ENCODE assay signal across 8 cellular contexts in the genomic region with DNA sequence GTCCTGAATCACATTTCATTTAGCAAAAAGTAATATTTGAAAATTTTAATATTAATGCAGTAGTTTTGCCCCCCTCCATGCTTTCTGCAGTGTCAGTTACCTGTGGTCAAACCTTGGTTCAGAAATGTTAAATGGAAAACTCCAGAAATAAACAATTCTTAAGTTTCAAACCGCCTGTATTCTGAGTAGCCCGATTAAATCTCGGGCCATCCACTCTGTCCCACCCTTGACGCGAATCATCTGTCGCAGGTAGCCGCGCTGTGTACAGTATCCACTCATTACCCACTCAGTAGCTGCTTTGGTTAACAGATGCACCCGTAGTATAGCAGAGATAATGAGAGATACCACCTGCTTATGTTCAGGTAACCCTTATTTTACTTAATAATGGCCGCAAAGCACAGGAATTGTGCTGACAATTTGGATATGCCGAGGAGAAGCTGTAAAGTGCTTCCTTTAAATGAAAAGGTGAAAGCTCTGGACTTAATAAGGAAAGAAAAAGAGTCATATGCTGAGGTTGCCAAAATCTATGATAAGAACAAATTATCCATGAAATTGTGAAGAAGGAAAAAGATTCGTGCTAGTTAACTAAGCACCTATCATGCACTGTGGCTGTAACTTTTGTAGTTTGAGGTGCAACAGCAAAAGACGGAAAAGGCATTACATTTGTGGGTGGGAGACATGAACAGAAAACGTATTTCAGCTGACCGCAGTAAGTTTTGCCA. TPM values are rescaled to one million over a fixed set of nuclear protein-coding genes. Genes with fewer than 3 reads are reported as not detected.
DNase-seq lines count a peak whose midpoint lies in the region; ATAC-seq and TF ChIP-seq lines count a peak whose summit lies in the region.

No MANE protein-coding gene starts in this region.

- ATAC-seq in SK-N-SH treated with all-trans-retinoic acid at 6 μM for 48 hours: no peak
- ATAC-seq in activated B cell treated with CpG ODN at 0.5 μM for 24 hours (ENCODE audit: low read depth): no peak
- no peak for ATAC-seq in GM18858 (IDR thresholded peaks at IDR 0.05; ENCODE audit: unreplicated experiment)

- peak overlapping the region; percentile 88 for H3K4me3 Mint-ChIP-seq in activated B cell treated with CpG ODN at 0.5 μM for 24 hours

- TF ChIP-seq RAD21 in SK-N-SH (IDR thresholded peaks at IDR 0.05; ENCODE audit: low read length): no peak

- peaks cover 4% of the 10 kb centered on the region for H3K27me3 Mint-ChIP-seq in activated B cell treated with CpG ODN at 0.5 μM for 24 hours

- H3F3A ChIP-seq in SK-N-SH (replicated peaks; ENCODE audit: insufficient read depth): peaks cover 5% of the 10 kb centered on the region

- H3K36me3 ChIP-seq in SK-N-SH (replicated peaks in 1 of 2; ENCODE audit: control insufficient read depth in 1 of 2, insufficient read depth in 2 of 2, low read length in 1 of 2): no peaks in the 10 kb centered on the region
- no peaks in the 10 kb centered on the region for H3K36me3 ChIP-seq in iPS-18a (ENCODE audit: control insufficient read depth, low read depth, low read length)
- no peaks in the 10 kb centered on the region for H3K36me3 ChIP-seq in suprapubic skin

- H3K9ac ChIP-seq in SK-N-SH (peak overlapping the region; percentile 98), iPS-18a (ENCODE audit: low read length) (peak overlapping the region; percentile 79)

- peak overlapping the region; percentile 99 for H2AFZ ChIP-seq in SK-N-SH (ENCODE audit: low read depth)

- TF ChIP-seq CTCF in SK-N-SH (IDR thresholded peaks at IDR 0.05) (no peak), activated B cell treated with CpG ODN at 0.5 μM for 24 hours (IDR thresholded peaks at IDR 0.05) (no peak), suprapubic skin (IDR thresholded peaks at IDR 0.05) (no peak)

- no peaks in the 10 kb centered on the region for H3K9me3 Mint-ChIP-seq in activated B cell treated with CpG ODN at 0.5 μM for 24 hours

- H3K9me3 ChIP-seq in SK-N-SH: no peaks in the 10 kb centered on the region
- H3K9me3 ChIP-seq in iPS-18a (ENCODE audit: control insufficient read depth, low read depth, low read length): no peaks in the 10 kb centered on the region
- H3K9me3 ChIP-seq in suprapubic skin: no peaks in the 10 kb centered on the region

- peak overlapping the region; percentile 80 for H3K4me2 ChIP-seq in SK-N-SH

- peaks cover 33% of the 10 kb centered on the region for H3K4me1 Mint-ChIP-seq in activated B cell treated with CpG ODN at 0.5 μM for 24 hours

- H3K79me2 ChIP-seq in SK-N-SH (ENCODE audit: insufficient read depth): peaks cover 38% of the 10 kb centered on the region

- POLR2A ChIA-PET in SK-N-SH (lab: Yijun Ruan, JAX) (interaction anchor here (0.6 to 1.7 kb wide), 6 partner anchors 9 to 637 kb away, joined by 3 to 15 read pairs (median 6); partner anchors contain the start of genes GORAB, KIFAP3 and METTL18), activated B cell treated with CpG ODN at 0.5 μM for 24 hours (lab: Charles Lee) (interaction anchor here (0.5 to 2.9 kb wide), 16 partner anchors 16 to 1887 kb away, joined by 3 to 22 read pairs (median 6); partner anchors contain the start of genes BLZF1, GORAB, KIFAP3 and METTL13)

- H3K27ac ChIP-seq in SK-N-SH (ENCODE audit: low read depth in 2 of 2, low read length in 1 of 2) (peak overlapping the region; percentile 91 to 96; a peak in 3 of 4 replicates), iPS-18a (ENCODE audit: low read length) (peak overlapping the region; percentile 38), suprapubic skin (peak overlapping the region; percentile 96)

- H3K4me1 ChIP-seq in SK-N-SH (ENCODE audit: control insufficient read depth in 1 of 2, insufficient read depth in 2 of 2, low read depth in 1 of 2, low read length in 1 of 2) (peaks cover 14 to 20% of the 10 kb centered on the region in 2 experiments; a peak in 3 of 4 replicates), iPS-18a (ENCODE audit: control insufficient read depth, low read depth, low read length) (peaks cover 25% of the 10 kb centered on the region), suprapubic skin (peaks cover 29% of the 10 kb centered on the region)

- TF ChIP-seq EP300 in SK-N-SH (IDR thresholded peaks at IDR 0.05; ENCODE audit: borderline replicate concordance in 1 of 2, low read depth in 1 of 2, low read length in 1 of 2): no peak
- TF ChIP-seq EP300 in suprapubic skin (IDR thresholded peaks at IDR 0.05): no peak

- H3K4me3 ChIP-seq in SK-N-SH (ENCODE audit: low read depth in 2 of 2, low read length in 1 of 2): peak overlapping the region; percentile 90 to 95
- peak overlapping the region; percentile 94 for H3K4me3 ChIP-seq in iPS-18a (ENCODE audit: low read length)
- peak overlapping the region; percentile 84 for H3K4me3 ChIP-seq in suprapubic skin

- no peak for TF ChIP-seq POLR2A in suprapubic skin (IDR thresholded peaks at IDR 0.05)

- WGBS in SK-N-SH (ENCODE audit: low lambda C conversion rate): 35% methylated on average over 15 of the region's 15 CpGs
- WGBS in suprapubic skin: 36% methylated on average over 15 of the region's 15 CpGs

- no peaks in the 10 kb centered on the region for H3K9me2 ChIP-seq in SK-N-SH

- no peaks in the 10 kb centered on the region for H3K27me3 ChIP-seq in SK-N-SH (ENCODE audit: insufficient read depth)
- no peaks in the 10 kb centered on the region for H3K27me3 ChIP-seq in iPS-18a (ENCODE audit: control insufficient read depth, insufficient read depth, low read length)
- H3K27me3 ChIP-seq in suprapubic skin: no peaks in the 10 kb centered on the region

- H3K27ac Mint-ChIP-seq in activated B cell treated with CpG ODN at 0.5 μM for 24 hours: peak overlapping the region; percentile 100

- DNase-seq in SK-N-SH: no peak
- no peak for DNase-seq in activated B cell treated with CpG ODN at 0.5 μM for 24 hours
- DNase-seq in suprapubic skin (ENCODE audit: low spot score in 2 of 2): no peak
- no peak for DNase-seq in SHP77 (lab: John Stamatoyannopoulos, UW)
- no peak for DNase-seq in central memory CD4-positive, alpha-beta T cell

- peaks cover 10% of the 10 kb centered on the region for H3K36me3 Mint-ChIP-seq in activated B cell treated with CpG ODN at 0.5 μM for 24 hours (ENCODE audit: low read depth)

- intact Hi-C loops in activated B cell treated with CpG ODN at 0.5 μM for 24 hours (cut with micrococcal nuclease): loop anchor here (1.0 to 5.0 kb wide), 9 partner anchors 182 to 1848 kb away; partner anchors contain the start of genes FMO4, GORAB, SELL and SFT2D2

- no peaks in the 10 kb centered on the region for H4K20me1 ChIP-seq in SK-N-SH (ENCODE audit: insufficient read depth)

- CTCF ChIA-PET in SK-N-SH (lab: Yijun Ruan, JAX) (interaction anchor here (1.4 kb wide), 1 partner anchor 33 kb away, joined by 5 read pairs; no protein-coding TSS in a partner anchor), activated B cell treated with CpG ODN at 0.5 μM for 24 hours (lab: Charles Lee) (interaction anchor here (1.4 to 1.6 kb wide), 2 partner anchors 180 to 182 kb away, joined by 3 to 5 read pairs; partner anchors contain the start of gene KIFAP3)

TF ChIP-seq in SK-N-SH, 30 proteins besides CTCF, POLR2A, EP300 and RAD21 (continues in another document):
- TF ChIP-seq POLR2AphosphoS5 (IDR thresholded peaks at IDR 0.05; ENCODE audit: low read depth, low read length) (no peak; the same call in 1 of the 2 replicates), GATA2 (CRISPR knock-in tag; IDR thresholded peaks at IDR 0.05) (no peak), JUND (IDR thresholded peaks at IDR 0.05) (no peak)
- TF ChIP-seq, protein P1, sequence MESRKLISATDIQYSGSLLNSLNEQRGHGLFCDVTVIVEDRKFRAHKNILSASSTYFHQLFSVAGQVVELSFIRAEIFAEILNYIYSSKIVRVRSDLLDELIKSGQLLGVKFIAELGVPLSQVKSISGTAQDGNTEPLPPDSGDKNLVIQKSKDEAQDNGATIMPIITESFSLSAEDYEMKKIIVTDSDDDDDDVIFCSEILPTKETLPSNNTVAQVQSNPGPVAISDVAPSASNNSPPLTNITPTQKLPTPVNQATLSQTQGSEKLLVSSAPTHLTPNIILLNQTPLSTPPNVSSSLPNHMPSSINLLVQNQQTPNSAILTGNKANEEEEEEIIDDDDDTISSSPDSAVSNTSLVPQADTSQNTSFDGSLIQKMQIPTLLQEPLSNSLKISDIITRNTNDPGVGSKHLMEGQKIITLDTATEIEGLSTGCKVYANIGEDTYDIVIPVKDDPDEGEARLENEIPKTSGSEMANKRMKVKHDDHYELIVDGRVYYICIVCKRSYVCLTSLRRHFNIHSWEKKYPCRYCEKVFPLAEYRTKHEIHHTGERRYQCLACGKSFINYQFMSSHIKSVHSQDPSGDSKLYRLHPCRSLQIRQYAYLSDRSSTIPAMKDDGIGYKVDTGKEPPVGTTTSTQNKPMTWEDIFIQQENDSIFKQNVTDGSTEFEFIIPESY (IDR thresholded peaks at IDR 0.05; ENCODE audit: borderline replicate concordance, low read depth): no peak

TF ChIP-seq in SK-N-SH treated with all-trans-retinoic acid at 6 μM for 48 hours, 23 proteins besides CTCF, POLR2A, EP300 and RAD21 (continues in another document):
- TF ChIP-seq SNAI2 (CRISPR knock-in tag; IDR thresholded peaks at IDR 0.05) (no peak), GLIS3 (CRISPR knock-in tag; IDR thresholded peaks at IDR 0.05) (no peak), RARB (CRISPR knock-in tag; IDR thresholded peaks at IDR 0.05) (no peak), CSDC2 (CRISPR knock-in tag; IDR thresholded peaks at IDR 0.05) (no peak), OSR1 (CRISPR knock-in tag; IDR thresholded peaks at IDR 0.05) (no peak), ESRRG (CRISPR knock-in tag; IDR thresholded peaks at IDR 0.05) (no peak)

RNA-seq across cellular contexts. Expression of gene SCYL3, which starts 0.9 kb away (rescaled TPM):
- polyA plus RNA-seq in SK-N-SH (2012; rRNA removed): 5.9 and 7.7 TPM in 2 replicates
- 5.7 and 6.1 TPM in 2 replicates for polyA plus RNA-seq in SK-N-SH (2012; cell fraction: cytosol; rRNA removed)
- 11.6 and 15.3 TPM in 2 replicates for polyA plus RNA-seq in SK-N-SH (2012; cell fraction: nucleus; rRNA removed)
- 14.5 and 16.2 TPM in 2 replicates for total RNA-seq in activated B cell treated with CpG ODN at 0.5 μM for 24 hours
- 10 to 100 TPM; 10.8 to 18.3 (median 14.6) TPM for total RNA-seq in suprapubic skin

Comparison
In these comparisons a context has a peak if more than half of its experiments do, and no peak if none do; other contexts are left out.
1. H3K27ac ChIP-seq: peak in every context shown above with its lines; median percentile 96 in suprapubic skin; 94 in SK-N-SH; 38 in iPS-18a.